Comparison of ENCODE assay signal across 15 cellular contexts in genomic region chr1:89883030-89883379, GRCh38.
DNase-seq lines count a peak whose midpoint lies in the region; ATAC-seq, FAIRE-seq and TF ChIP-seq lines count a peak whose summit lies in the region.
"Had no signal": no experiment of that assay in that cellular context is flagged by ENCODE, and none has a peak within 500 bp of the region (broad histone marks: within the 10 kb centered on the region; RNA-seq: fewer than 3 reads in every experiment).

No MANE protein-coding gene starts in this region.

- peaks cover 3% of the 10 kb centered on the region for H3K9me3 Mint-ChIP-seq in activated T-helper 17 cell treated with anti-CD3 and anti-CD28 coated beads, Interleukin-2, amount 50 U/mL, for 72 hours
- H3K9me3 Mint-ChIP-seq in CD4-positive, alpha-beta memory T cell: peaks cover 0 to 3% (median 0%) of the 10 kb centered on the region in 8 donors
- H3K9me3 Mint-ChIP-seq: CD4-positive, alpha-beta T cell had no signal

- no peak overlapping the region for H2AK5ac ChIP-seq in mesenchymal stem cell (ENCODE audit: low read length, severe bottlenecking)

- 0 out of 2 replicates have a peak, but pooled peaks cover 3% of the 10 kb centered on the region for H4K20me1 ChIP-seq in HepG2 (ENCODE audit: insufficient read depth, low read length)

- TF ChIP-seq CTCF in HepG2 (CRISPR knock-in tag; IDR thresholded peaks at IDR 0.05): no peak
- no peak for TF ChIP-seq CTCF in right lobe of liver (IDR thresholded peaks at IDR 0.05)
- no peak for TF ChIP-seq CTCF in omental fat pad (IDR thresholded peaks at IDR 0.05)
- no peak for TF ChIP-seq CTCF in esophagus squamous epithelium (IDR thresholded peaks at IDR 0.05)

- H3K18ac ChIP-seq in mesenchymal stem cell (ENCODE audit: low read depth in 1 of 2, low read length in 2 of 2): no peak overlapping the region

- peaks cover 59% of the 10 kb centered on the region for H3K79me2 ChIP-seq in HepG2 (ENCODE audit: insufficient read depth, low read length)

- peak overlapping the region; percentile 65 for H4K91ac ChIP-seq in mesenchymal stem cell (ENCODE audit: low read length)

- H3K79me1 ChIP-seq in mesenchymal stem cell (replicated peaks; ENCODE audit: low read length, poor library complexity, severe bottlenecking): peaks cover 28% of the 10 kb centered on the region

- no peak overlapping the region for H2BK15ac ChIP-seq in mesenchymal stem cell (ENCODE audit: low read depth, poor library complexity, severe bottlenecking)

- H3K4me3 ChIP-seq in HepG2 (replicated peaks in 1 of 3; ENCODE audit: insufficient read depth in 1 of 3, low read depth in 2 of 3, low read length in 3 of 3): no peak overlapping the region
- H3K4me3 ChIP-seq in right lobe of liver: no peak overlapping the region
- H3K4me3 ChIP-seq in mesenchymal stem cell (ENCODE audit: insufficient read depth in 1 of 2, low read depth in 1 of 2, low read length in 2 of 2): no peak overlapping the region
- H3K4me3 ChIP-seq in esophagus squamous epithelium: no peak overlapping the region
- H3K4me3 ChIP-seq in CD4-positive, alpha-beta memory T cell (ENCODE audit: low read length in 2 of 2): no peak overlapping the region
- H3K4me3 ChIP-seq: GM23338 had no signal

- WGBS in HepG2 (ENCODE audit: low lambda C conversion rate): 87% methylated on average over 6 of the region's 6 CpGs
- 85% methylated on average over 3 of the region's 6 CpGs for WGBS in right lobe of liver (ENCODE audit: insufficient coverage, low coverage, low lambda C conversion rate, missing lambda C conversion rate)
- whole genome bisulfite sequencing in mesenchymal stem cell: 97% methylated on average over 6 of the region's 6 CpGs
- WGBS in esophagus squamous epithelium, 2 donors: 93 to 98% methylated on average over 5 to 6 of the region's 6 CpGs

- no peak overlapping the region for H2BK5ac ChIP-seq in mesenchymal stem cell (ENCODE audit: low read depth, low read length, poor library complexity, severe bottlenecking)

- H3K4me2 ChIP-seq in HepG2 (ENCODE audit: low read depth, low read length) (no peak overlapping the region), mesenchymal stem cell (ENCODE audit: low read length, poor library complexity, severe bottlenecking) (no peak overlapping the region)
- H3K4me2 ChIP-seq: GM23338 had no signal

- no peak overlapping the region for H3K14ac ChIP-seq in mesenchymal stem cell (ENCODE audit: low read length in 2 of 2)

- no peak for ATAC-seq in HepG2
- ATAC-seq in right lobe of liver: no peak
- ATAC-seq in activated T-helper 17 cell treated with anti-CD3 and anti-CD28 coated beads, Interleukin-2, amount 50 U/mL, for 72 hours (replicated peaks): no peak
- no peak for ATAC-seq in omental fat pad (ENCODE audit: low FRiP score)
- ATAC-seq: GM23338 had no signal

- H3K4me1 Mint-ChIP-seq in activated T-helper 17 cell treated with anti-CD3 and anti-CD28 coated beads, Interleukin-2, amount 50 U/mL, for 72 hours: peaks cover 22% of the 10 kb centered on the region
- H3K4me1 Mint-ChIP-seq in CD4-positive, alpha-beta memory T cell: peaks cover 20 to 35% (median 32%) of the 10 kb centered on the region in 4 donors

- H3K4me3 Mint-ChIP-seq in activated T-helper 17 cell treated with anti-CD3 and anti-CD28 coated beads, Interleukin-2, amount 50 U/mL, for 72 hours: no peak overlapping the region
- no peak overlapping the region for H3K4me3 Mint-ChIP-seq in CD4-positive, alpha-beta memory T cell
- H3K4me3 Mint-ChIP-seq: B cell; CD4-positive, alpha-beta T cell; GM23338; H9 had no signal

- peaks cover 45% of the 10 kb centered on the region for H3K36me3 Mint-ChIP-seq in activated T-helper 17 cell treated with anti-CD3 and anti-CD28 coated beads, Interleukin-2, amount 50 U/mL, for 72 hours (ENCODE audit: low read depth)
- peaks cover 27 to 53% of the 10 kb centered on the region in 2 donors for H3K36me3 Mint-ChIP-seq in CD4-positive, alpha-beta memory T cell

- intact Hi-C loops in HepG2 (cut with micrococcal nuclease; ENCODE audit: unreplicated experiment): no loop called here
- intact Hi-C loops in right lobe of liver (cut with DNase I): no loop called here
- intact Hi-C loops in esophagus squamous epithelium (cut with DNase I): no loop called here
- intact Hi-C loops in CD4-positive, alpha-beta memory T cell (cut with micrococcal nuclease): no loop called here

- H3K9me3 ChIP-seq in HepG2 (ENCODE audit: low read length): no peaks in the 10 kb centered on the region
- no peaks in the 10 kb centered on the region for H3K9me3 ChIP-seq in right lobe of liver
- peaks cover 13% of the 10 kb centered on the region for H3K9me3 ChIP-seq in mesenchymal stem cell (ENCODE audit: control insufficient read depth, low read length)
- H3K9me3 ChIP-seq in esophagus squamous epithelium: no peaks in the 10 kb centered on the region
- H3K9me3 ChIP-seq in CD4-positive, alpha-beta memory T cell (ENCODE audit: control insufficient read depth in 1 of 2, low read length in 2 of 2): no peaks in the 10 kb centered on the region

- POLR2A ChIA-PET in HepG2 (lab: Yijun Ruan, JAX): no interaction called here
- POLR2A ChIA-PET in CD4-positive, alpha-beta memory T cell (lab: Charles Lee; ENCODE audit: partially characterized antibody): no interaction called here

- H2BK12ac ChIP-seq in mesenchymal stem cell (ENCODE audit: low read length in 2 of 2): no peak overlapping the region

- H3K4ac ChIP-seq in mesenchymal stem cell (ENCODE audit: low read depth in 1 of 2, low read length in 2 of 2): no peak overlapping the region

- no peaks in the 10 kb centered on the region for H3K27me3 ChIP-seq in HepG2 (ENCODE audit: control insufficient read depth in 1 of 2, insufficient read depth in 2 of 2, low read length in 2 of 2)
- H3K27me3 ChIP-seq in right lobe of liver: no peaks in the 10 kb centered on the region
- no peaks in the 10 kb centered on the region for H3K27me3 ChIP-seq in mesenchymal stem cell (ENCODE audit: control insufficient read depth in 1 of 2, insufficient read depth in 1 of 2, low read length in 2 of 2)
- no peaks in the 10 kb centered on the region for H3K27me3 ChIP-seq in esophagus squamous epithelium
- H3K27me3 ChIP-seq in CD4-positive, alpha-beta memory T cell (ENCODE audit: insufficient read depth, low read length): no peaks in the 10 kb centered on the region

- peaks cover 2 to 43% of the 10 kb centered on the region in 2 experiments for H3K36me3 ChIP-seq in HepG2 (replicated peaks in 1 of 2; ENCODE audit: control insufficient read depth in 1 of 2, insufficient read depth in 2 of 2, low read length in 2 of 2)
- H3K36me3 ChIP-seq in right lobe of liver: no peaks in the 10 kb centered on the region
- H3K36me3 ChIP-seq in mesenchymal stem cell (ENCODE audit: control insufficient read depth in 1 of 2, insufficient read depth in 2 of 2, low read depth in 1 of 2, low read length in 2 of 2): peaks cover 0 to 4% of the 10 kb centered on the region in 2 experiments
- no peaks in the 10 kb centered on the region for H3K36me3 ChIP-seq in esophagus squamous epithelium
- H3K36me3 ChIP-seq in CD4-positive, alpha-beta memory T cell (ENCODE audit: insufficient read depth, low read length): no peaks in the 10 kb centered on the region

- TF ChIP-seq POLR2A in HepG2 (IDR thresholded peaks at IDR 0.05; ENCODE audit: insufficient read depth in 1 of 2, low read depth in 2 of 2, low read length in 2 of 2): no peak
- no peak for TF ChIP-seq POLR2A in right lobe of liver (IDR thresholded peaks at IDR 0.05)
- no peak for TF ChIP-seq POLR2A in esophagus squamous epithelium (IDR thresholded peaks at IDR 0.05)

- DNase-seq in HepG2 (ENCODE audit: low spot score) (no peak), right lobe of liver (no peak), mesenchymal stem cell (no peak), NCI-H345 treated with DMSO at 0.1 percent for 48 hours (lab: John Stamatoyannopoulos, UW; ENCODE audit: unreplicated experiment) (no peak), omental fat pad (ENCODE audit: low spot score) (no peak), esophagus squamous epithelium (lab: John Stamatoyannopoulos, UW) (no peak)
- DNase-seq in CD4-positive, alpha-beta memory T cell: no peak
- DNase-seq: CD4-positive, alpha-beta T cell; DMS79; H9 had no signal

- no peak for FAIRE-seq in HepG2 (lab: Jason Lieb, UNC)
- FAIRE-seq: G401.6, GM12891 had no signal

- no peak overlapping the region for H3K9ac ChIP-seq in HepG2 (ENCODE audit: insufficient read depth, low read depth, low read length)
- H3K9ac ChIP-seq in mesenchymal stem cell (ENCODE audit: low read length): no peak overlapping the region

- TF ChIP-seq EP300 in HepG2 (IDR thresholded peaks at IDR 0.05; ENCODE audit: low read depth in 2 of 2, low read length in 2 of 2): no peak
- TF ChIP-seq EP300 in HepG2 (CRISPR knock-in tag; IDR thresholded peaks at IDR 0.05; ENCODE audit: borderline replicate concordance): no peak

- no peak overlapping the region for H4K8ac ChIP-seq in mesenchymal stem cell (ENCODE audit: low read length)

- peak overlapping the region; percentile 16 for H3K27ac Mint-ChIP-seq in activated T-helper 17 cell treated with anti-CD3 and anti-CD28 coated beads, Interleukin-2, amount 50 U/mL, for 72 hours
- peak overlapping the region in 2 of 7 donors; percentile 13 to 14 for H3K27ac Mint-ChIP-seq in CD4-positive, alpha-beta memory T cell
- H3K27ac Mint-ChIP-seq: B cell; CD4-positive, alpha-beta T cell; GM23338 had no signal

- H2BK120ac ChIP-seq in mesenchymal stem cell (ENCODE audit: low read depth, low read length): no peak overlapping the region

- no peaks in the 10 kb centered on the region for H3K27me3 Mint-ChIP-seq in activated T-helper 17 cell treated with anti-CD3 and anti-CD28 coated beads, Interleukin-2, amount 50 U/mL, for 72 hours
- H3K27me3 Mint-ChIP-seq in CD4-positive, alpha-beta memory T cell: no peaks in the 10 kb centered on the region
- H3K27me3 Mint-ChIP-seq: B cell; CD4-positive, alpha-beta T cell had no signal

- BruUV-seq in HepG2 (replicated peaks; lab: Mats Ljungman, UMichigan): no TSS peak

- H3K23ac ChIP-seq in mesenchymal stem cell (ENCODE audit: low read length in 2 of 2): no peak overlapping the region

- H3K4me1 ChIP-seq in HepG2 (ENCODE audit: insufficient read depth, low read length): peaks cover 28% of the 10 kb centered on the region
- H3K4me1 ChIP-seq in right lobe of liver: peaks cover 0 to 13% (median 6%) of the 10 kb centered on the region in 4 donors
- H3K4me1 ChIP-seq in mesenchymal stem cell (ENCODE audit: control insufficient read depth, insufficient read depth, low read depth, low read length): peaks cover 2% of the 10 kb centered on the region
- H3K4me1 ChIP-seq in esophagus squamous epithelium: no peaks in the 10 kb centered on the region
- no peaks in the 10 kb centered on the region for H3K4me1 ChIP-seq in CD4-positive, alpha-beta memory T cell (ENCODE audit: insufficient read depth, low read length)

- in situ Hi-C loops in HepG2 (cut with HindIII; ENCODE audit: extremely low pct_ligation_motif_present, low pct_unique_long_range_greater_than_20kb): no loop called here

- H2AFZ ChIP-seq in HepG2 (ENCODE audit: low read length) (no peak overlapping the region), mesenchymal stem cell (ENCODE audit: low read depth, low read length) (no peak overlapping the region)
- H2AFZ ChIP-seq: GM23338 had no signal

- H3K27ac ChIP-seq in HepG2 (ENCODE audit: extremely low read length, insufficient read depth, low read length) (no peak overlapping the region), right lobe of liver (no peak overlapping the region), mesenchymal stem cell (ENCODE audit: low read length, poor library complexity, severe bottlenecking) (no peak overlapping the region), esophagus squamous epithelium (no peak overlapping the region)
- no peak overlapping the region for H3K27ac ChIP-seq in CD4-positive, alpha-beta memory T cell (ENCODE audit: low read depth, low read length)

- CTCF ChIA-PET in HepG2 (lab: Yijun Ruan, JAX; ENCODE audit: low intra/inter-chr PET ratio, low total read pairs): no interaction called here
- CTCF ChIA-PET in CD4-positive, alpha-beta memory T cell (lab: Charles Lee; ENCODE audit: partially characterized antibody): no interaction called here

- no peak for TF ChIP-seq RAD21 in HepG2 (CRISPR knock-in tag; IDR thresholded peaks at IDR 0.05)
